ENCODE assay signal across 8 cellular contexts in genomic region chr13:27449936-27450828, GRCh38. TPM values are rescaled to one million over a fixed set of nuclear protein-coding genes. Genes with fewer than 3 reads are reported as not detected.
DNase-seq lines count a peak whose midpoint lies in the region; ATAC-seq and TF ChIP-seq lines count a peak whose summit lies in the region.

TSS of gene MTIF3 (minus strand) at chr13:27450564. CDS start at chr13:27440448, 10,116 bp downstream.

- WGBS in testis, 2 donors: 0% methylated on average over 47 to 70 of the region's 81 CpGs

- peaks cover 13% of the 10 kb centered on the region in 2 donors for H3K36me3 Mint-ChIP-seq in activated naive CD4-positive, alpha-beta T cell treated with anti-CD3 and anti-CD28 coated beads, Interleukin-2, amount 50 U/mL, for 72 hours

- peak; percentile 34 for TF ChIP-seq POLR2A in testis (IDR thresholded peaks at IDR 0.05)

- DNase-seq in NCI-H1092 (lab: John Stamatoyannopoulos, UW): peak; percentile 98
- peak; percentile 95 for DNase-seq in activated naive CD4-positive, alpha-beta T cell treated with anti-CD3 and anti-CD28 coated beads, Interleukin-2, amount 50 U/mL, for 72 hours (ENCODE audit: low spot score in 2 of 2)
- DNase-seq in glomerular endothelial cell (ENCODE audit: extremely low read depth, low read depth, low spot score): no peak
- peak; percentile 95 for DNase-seq in omental fat pad (ENCODE audit: low spot score)
- peak; percentile 98 for DNase-seq in testis

- peaks cover 22% of the 10 kb centered on the region for H3K4me1 ChIP-seq in testis

- no peaks in the 10 kb centered on the region for H3K27me3 ChIP-seq in testis

- H3K9me3 ChIP-seq in testis: no peaks in the 10 kb centered on the region

- peak within 1 kb of the TSS; percentile 98 for H3K27ac ChIP-seq in testis

- no peaks in the 10 kb centered on the region for H3K9me3 Mint-ChIP-seq in activated naive CD4-positive, alpha-beta T cell treated with anti-CD3 and anti-CD28 coated beads, Interleukin-2, amount 50 U/mL, for 72 hours

- no peak for TF ChIP-seq CTCF in omental fat pad (IDR thresholded peaks at IDR 0.05)
- no peak for TF ChIP-seq CTCF in testis (IDR thresholded peaks at IDR 0.05)

- H3K4me3 ChIP-seq in GM08714 (ENCODE audit: low read length) (peak within 1 kb of the TSS; percentile 75), testis (peak within 1 kb of the TSS; percentile 91 to 98)

- H3K36me3 ChIP-seq in testis (ENCODE audit: low read depth, missing control alignments): no peaks in the 10 kb centered on the region

- ATAC-seq in HG02588 (IDR thresholded peaks at IDR 0.05; ENCODE audit: unreplicated experiment): peak; percentile 85
- ATAC-seq in SK-N-SH treated with all-trans-retinoic acid at 6 μM for 48 hours: peak; percentile 93
- ATAC-seq in activated naive CD4-positive, alpha-beta T cell treated with anti-CD3 and anti-CD28 coated beads, Interleukin-2, amount 50 U/mL, for 72 hours: peak; percentile 86 to 90
- peak; percentile 93 for ATAC-seq in omental fat pad (ENCODE audit: low FRiP score)

- H3K27ac Mint-ChIP-seq in activated naive CD4-positive, alpha-beta T cell treated with anti-CD3 and anti-CD28 coated beads, Interleukin-2, amount 50 U/mL, for 72 hours: peak within 1 kb of the TSS; percentile 95 to 98

- intact Hi-C loops in testis (cut with DNase I; ENCODE audit: low total_unique reads): no loop called here

TF ChIP-seq in SK-N-SH treated with all-trans-retinoic acid at 6 μM for 48 hours, 23 proteins besides CTCF, POLR2A, EP300 and RAD21:
- TF ChIP-seq ZNF565 (CRISPR knock-in tag; conservative IDR thresholded peaks at IDR 0.05; ENCODE audit: low read depth) (no peak), CREB5 (CRISPR knock-in tag; IDR thresholded peaks at IDR 0.05; ENCODE audit: low read depth) (no peak), TSHZ2 (CRISPR knock-in tag; IDR thresholded peaks at IDR 0.05) (no peak), ISL1 (CRISPR knock-in tag; IDR thresholded peaks at IDR 0.05) (no peak), RARB (CRISPR knock-in tag; IDR thresholded peaks at IDR 0.05) (no peak), TCF4 (CRISPR knock-in tag; IDR thresholded peaks at IDR 0.05; ENCODE audit: borderline replicate concordance) (no peak; the same call in 1 of the 2 replicates), GLIS3 (CRISPR knock-in tag; IDR thresholded peaks at IDR 0.05) (no peak), ZNF8 (CRISPR knock-in tag; IDR thresholded peaks at IDR 0.05) (no peak), ZNF70 (CRISPR knock-in tag; IDR thresholded peaks at IDR 0.05) (no peak), ZC3H10 (CRISPR knock-in tag; IDR thresholded peaks at IDR 0.05) (no peak)

RNA-seq across cellular contexts. Expression of gene MTIF3, which starts in this region (rescaled TPM):
- 10 to 100 TPM; 34.7 to 49.7 TPM for total RNA-seq in activated naive CD4-positive, alpha-beta T cell treated with anti-CD3 and anti-CD28 coated beads, Interleukin-2, amount 50 U/mL, for 72 hours
- total RNA-seq in glomerular endothelial cell: 45.4 and 55.5 TPM in 2 replicates
- 10 to 100 TPM; 48.5 to 81.7 (median 73.9) TPM for total RNA-seq in omental fat pad
- total RNA-seq in testis: 100 to 1,000 TPM in 1 of 2 donors, 10 to 100 TPM in 1; 87.6 to 141 TPM
- polyA plus RNA-seq in testis (ENCODE audit: insufficient read depth, low read depth, low replicate concordance): 94.2 TPM
